In genomic region chr12:51846911-51847829, GRCh38 we compare ENCODE assay signal across 8 cellular contexts. TPM values are rescaled to one million over a fixed set of nuclear protein-coding genes. Genes with fewer than 3 reads are reported as not detected.
DNase-seq lines count a peak whose midpoint lies in the region; ATAC-seq and TF ChIP-seq lines count a peak whose summit lies in the region.

No MANE protein-coding gene starts in this region.

- H3K27me3 ChIP-seq in breast epithelium (peaks cover 0 to 4% of the 10 kb centered on the region in 2 donors), heart left ventricle (peaks cover 0 to 48% (median 38%) of the 10 kb centered on the region in 9 donors), psoas muscle (ENCODE audit: insufficient read depth in 3 of 3, low read length in 2 of 3) (peaks cover 0 to 64% (median 14%) of the 10 kb centered on the region in 3 donors)

- H3K4me1 ChIP-seq in breast epithelium (no peaks in the 10 kb centered on the region), heart left ventricle (peaks cover 0 to 43% (median 36%) of the 10 kb centered on the region in 12 donors), psoas muscle (peaks cover 10% of the 10 kb centered on the region)

- no peak overlapping the region for H3K4me3 Mint-ChIP-seq in MCF 10A (ENCODE audit: unreplicated experiment)
- H3K4me3 Mint-ChIP-seq in activated T-cell treated with anti-CD3 and anti-CD28 coated beads, Interleukin-2, amount 50 U/mL, for 72 hours = peak overlapping the region; percentile 78 to 79

- BruUV-seq in MCF 10A (replicated peaks; lab: Mats Ljungman, UMichigan) = no TSS peak

- TF ChIP-seq CTCF in breast epithelium (IDR thresholded peaks at IDR 0.05) (no peak), MCF 10A (IDR thresholded peaks at IDR 0.05; ENCODE audit: unreplicated experiment) (no peak), heart left ventricle (IDR thresholded peaks at IDR 0.05) (no peak), psoas muscle (IDR thresholded peaks at IDR 0.05) (no peak)

- CTCF ChIA-PET in MCF 10A (lab: Yijun Ruan, JAX) = no interaction called here

- H3K9me3 Mint-ChIP-seq in MCF 10A (ENCODE audit: unreplicated experiment) = no peaks in the 10 kb centered on the region
- no peaks in the 10 kb centered on the region for H3K9me3 Mint-ChIP-seq in activated T-cell treated with anti-CD3 and anti-CD28 coated beads, Interleukin-2, amount 50 U/mL, for 72 hours

- DNase-seq in breast epithelium (ENCODE audit: low spot score in 2 of 2) (peak in 1 of 2 donors; percentile 54), MCF 10A (ENCODE audit: unreplicated experiment) (no peak), heart left ventricle (peak in 4 of 5 donors; percentile 60 to 74 (median 73)), psoas muscle (peak in 1 of 2 donors; percentile 55), globus pallidus (ENCODE audit: low spot score) (no peak), cerebellar nuclear complex (lab: John Stamatoyannopoulos, UW) (no peak), UCSD-AML1 (lab: John Stamatoyannopoulos, UW; ENCODE audit: unreplicated experiment) (no peak)
- peak; percentile 57 to 69 for DNase-seq in activated T-cell treated with anti-CD3 and anti-CD28 coated beads, Interleukin-2, amount 50 U/mL, for 72 hours

- H3K4me3 ChIP-seq in breast epithelium = peak overlapping the region; percentile 54 to 87 (median 74)
- H3K4me3 ChIP-seq in heart left ventricle = peak overlapping the region; percentile 27 to 73 (median 64)
- H3K4me3 ChIP-seq in psoas muscle = peak overlapping the region; percentile 61

- intact Hi-C loops in breast epithelium (cut with DNase I; ENCODE audit: low total_unique reads) = loop anchor here (2.0 kb wide), 1 partner anchor 56 kb away; no protein-coding TSS in a partner anchor
- intact Hi-C loops in MCF 10A (cut with micrococcal nuclease) = no loop called here
- intact Hi-C loops in heart left ventricle (cut with DNase I) = no loop called here
- intact Hi-C loops in psoas muscle (cut with DNase I) = no loop called here

- TF ChIP-seq POLR2A in breast epithelium (IDR thresholded peaks at IDR 0.05) = no peak
- TF ChIP-seq POLR2A in heart left ventricle (IDR thresholded peaks at IDR 0.05) = peak in 1 of 2 donors; percentile 27

- H3K27ac ChIP-seq in breast epithelium (peak overlapping the region; percentile 82 to 97), heart left ventricle (peak overlapping the region in 11 of 12 donors; percentile 52 to 83 (median 75)), psoas muscle (peak overlapping the region; percentile 30)

- POLR2A ChIA-PET in MCF 10A (lab: Yijun Ruan, JAX) = no interaction called here

- H3K9me3 ChIP-seq in breast epithelium (no peaks in the 10 kb centered on the region), heart left ventricle (no peaks in the 10 kb centered on the region), psoas muscle (no peaks in the 10 kb centered on the region)

- no peaks in the 10 kb centered on the region for H3K36me3 Mint-ChIP-seq in MCF 10A (ENCODE audit: insufficient read depth, unreplicated experiment)
- no peaks in the 10 kb centered on the region for H3K36me3 Mint-ChIP-seq in activated T-cell treated with anti-CD3 and anti-CD28 coated beads, Interleukin-2, amount 50 U/mL, for 72 hours (ENCODE audit: insufficient read depth in 2 of 2)

- H3K4me1 Mint-ChIP-seq in MCF 10A (ENCODE audit: insufficient read depth, unreplicated experiment) = no peaks in the 10 kb centered on the region
- H3K4me1 Mint-ChIP-seq in activated T-cell treated with anti-CD3 and anti-CD28 coated beads, Interleukin-2, amount 50 U/mL, for 72 hours (ENCODE audit: low read depth) = peaks cover 17% of the 10 kb centered on the region

- no peak overlapping the region for H3K27ac Mint-ChIP-seq in MCF 10A (ENCODE audit: low read depth, unreplicated experiment)
- no peak overlapping the region for H3K27ac Mint-ChIP-seq in activated T-cell treated with anti-CD3 and anti-CD28 coated beads, Interleukin-2, amount 50 U/mL, for 72 hours

- WGBS in heart left ventricle, 4 donors = 0 to 2% (median 0%) methylated on average over 17 to 66 of the region's 66 CpGs
- 1 to 2% (median 2%) methylated on average over 48 to 66 of the region's 66 CpGs for WGBS in psoas muscle, 3 donors

- ATAC-seq in activated T-cell treated with anti-CD3 and anti-CD28 coated beads, Interleukin-2, amount 50 U/mL, for 72 hours (replicated peaks in 1 of 2) = peak; percentile 81 to 84
- peak; percentile 32 to 56 (median 50) for ATAC-seq in heart left ventricle
- ATAC-seq in psoas muscle = peak; percentile 38 to 68 (median 48)

- H3K36me3 ChIP-seq in breast epithelium (no peaks in the 10 kb centered on the region), heart left ventricle (no peaks in the 10 kb centered on the region), psoas muscle (ENCODE audit: insufficient read depth in 1 of 2, low read depth in 1 of 2) (no peaks in the 10 kb centered on the region)

- H3K27me3 Mint-ChIP-seq in MCF 10A (ENCODE audit: insufficient read depth, unreplicated experiment) = peaks cover 69% of the 10 kb centered on the region
- peaks cover 44% of the 10 kb centered on the region for H3K27me3 Mint-ChIP-seq in activated T-cell treated with anti-CD3 and anti-CD28 coated beads, Interleukin-2, amount 50 U/mL, for 72 hours (ENCODE audit: low read depth)

RNA-seq across cellular contexts. Expression of gene FIGNL2, which starts 1.3 kb away (rescaled TPM):
- total RNA-seq in breast epithelium (1 to 10 TPM in 1 of 3 donors, under 1 TPM in 2; 0.16 to 1.3 (median 0.29) TPM), MCF 10A (2022) (not detected in 2 replicates), heart left ventricle (under 1 TPM; 0.13 to 0.93 (median 0.35) TPM), psoas muscle (under 1 TPM; 0.17 to 0.20 (median 0.18) TPM)
- total RNA-seq in activated T-cell treated with anti-CD3 and anti-CD28 coated beads, Interleukin-2, amount 50 U/mL, for 72 hours = under 1 TPM; 0.86 TPM
- polyA plus RNA-seq in heart left ventricle (under 1 TPM; 0.17 to 0.23 TPM), psoas muscle (under 1 TPM; 0.01 to 0.08 (median 0.04) TPM)

RNA-seq across cellular contexts. Expression of gene ANKRD33, which starts 40.7 kb away (rescaled TPM):
- total RNA-seq in breast epithelium (not detected), MCF 10A (2022) (not detected in 2 replicates), heart left ventricle (not detected), psoas muscle (not detected)
- total RNA-seq in activated T-cell treated with anti-CD3 and anti-CD28 coated beads, Interleukin-2, amount 50 U/mL, for 72 hours = not detected
- polyA plus RNA-seq in heart left ventricle (not detected), psoas muscle (under 1 TPM in 1 of 3 donors, not detected in 2; 0.16 TPM)

Comparison
In these comparisons a context has a peak if more than half of its experiments do, and no peak if none do; other contexts are left out.
1. DNase-seq: peak in activated T-cell treated with anti-CD3 and anti-CD28 coated beads, Interleukin-2, amount 50 U/mL, for 72 hours (2 of 2) and heart left ventricle (4 of 5); none in MCF 10A (single experiment), globus pallidus (single experiment), cerebellar nuclear complex (0 of 2) and UCSD-AML1 (single experiment).
2. H3K27ac ChIP-seq: peak in every context shown above with its lines; median percentile 90 in breast epithelium; 75 in heart left ventricle; 30 in psoas muscle.
3. Peak in every context shown above with its lines, with median percentiles within 50 percentile points of each other: H3K4me3 ChIP-seq and ATAC-seq.